22 cellular contexts compared by ENCODE assay signal in the genomic region with DNA sequence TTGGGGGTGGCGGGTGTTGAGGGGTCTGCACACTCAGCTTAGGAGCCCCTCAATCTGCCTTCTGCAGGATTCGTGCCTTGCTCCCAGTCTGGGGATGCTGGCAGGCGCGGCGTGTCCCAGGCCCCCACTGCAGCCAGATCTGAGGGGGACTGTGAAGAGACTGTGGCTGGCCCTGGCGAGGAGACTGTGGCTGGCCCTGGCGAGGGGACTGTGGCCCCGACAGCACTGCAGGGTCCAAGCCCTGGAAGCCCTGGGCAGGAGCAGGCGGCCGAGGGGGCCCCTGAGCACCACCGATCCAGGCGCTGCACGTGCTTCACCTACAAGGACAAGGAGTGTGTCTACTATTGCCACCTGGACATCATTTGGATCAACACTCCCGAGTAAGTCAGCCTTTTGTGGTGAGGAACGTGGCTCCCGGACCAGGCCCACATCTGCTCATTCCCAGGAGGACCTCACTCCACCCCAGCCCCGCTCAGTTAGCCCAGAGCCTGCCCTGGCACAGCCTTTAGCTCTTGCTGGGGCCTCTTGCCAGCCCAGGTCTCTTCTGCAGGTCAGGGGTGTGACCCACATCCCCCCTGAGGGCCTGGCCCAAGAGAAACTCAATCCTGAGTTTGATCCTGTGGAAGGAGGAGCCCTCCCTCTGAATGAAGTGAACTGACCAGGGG. TPM values are rescaled to one million over a fixed set of nuclear protein-coding genes. Genes with fewer than 3 reads are reported as not detected.
DNase-seq lines count a peak whose midpoint lies in the region; ATAC-seq and TF ChIP-seq lines count a peak whose summit lies in the region.
"Had no signal": no experiment of that assay in that cellular context is flagged by ENCODE, and none has a peak within 500 bp of the region (broad histone marks: within the 10 kb centered on the region; RNA-seq: fewer than 3 reads in every experiment).

No MANE protein-coding gene starts in this region.

- H3K4me1 ChIP-seq in endodermal cell (ENCODE audit: control insufficient read depth, insufficient read depth, low read length) (peaks cover 2% of the 10 kb centered on the region), mucosa of rectum (ENCODE audit: control insufficient read depth in 2 of 2, insufficient read depth in 2 of 2, low read length in 2 of 2) (peaks cover 6 to 13% of the 10 kb centered on the region in 2 donors), aorta (ENCODE audit: control insufficient read depth in 1 of 2, insufficient read depth in 2 of 2, low read length in 2 of 2) (no peaks in the 10 kb centered on the region)
- H3K4me1 ChIP-seq in CD8-positive, alpha-beta T cell (ENCODE audit: insufficient read depth, low read length), result peaks cover 7% of the 10 kb centered on the region
- H3K4me1 ChIP-seq: HAP-1 had no signal

- H3K36me3 ChIP-seq in endodermal cell (ENCODE audit: control insufficient read depth, insufficient read depth, low read length), result no peaks in the 10 kb centered on the region
- peaks cover 3 to 8% of the 10 kb centered on the region in 2 donors for H3K36me3 ChIP-seq in mucosa of rectum (ENCODE audit: control insufficient read depth in 2 of 2, insufficient read depth in 2 of 2, low read length in 2 of 2)
- H3K36me3 ChIP-seq in aorta (ENCODE audit: control insufficient read depth in 1 of 2, insufficient read depth in 2 of 2, low read length in 1 of 2), result no peaks in the 10 kb centered on the region
- no peaks in the 10 kb centered on the region for H3K36me3 ChIP-seq in CD8-positive, alpha-beta T cell (ENCODE audit: insufficient read depth, low read length)
- H3K36me3 ChIP-seq: HAP-1, MG63 had no signal

- no peak overlapping the region for H3K27ac ChIP-seq in endodermal cell (ENCODE audit: low read depth, low read length)
- H3K27ac ChIP-seq in mucosa of rectum (ENCODE audit: low read depth in 2 of 2, low read length in 2 of 2), result no peak overlapping the region
- H3K27ac ChIP-seq in aorta (ENCODE audit: low read depth in 1 of 2, low read length in 2 of 2), result no peak overlapping the region
- no peak overlapping the region for H3K27ac ChIP-seq in CD8-positive, alpha-beta T cell (ENCODE audit: low read depth, low read length)

- POLR2A ChIA-PET in CD8-positive, alpha-beta T cell (lab: Charles Lee), result no interaction called here

- no peaks in the 10 kb centered on the region for H3K9me3 Mint-ChIP-seq in endodermal cell
- no peaks in the 10 kb centered on the region for H3K9me3 Mint-ChIP-seq in CD8-positive, alpha-beta T cell

- H3K27ac Mint-ChIP-seq in T-helper 17 cell (no peak overlapping the region), endodermal cell (no peak overlapping the region)
- H3K27ac Mint-ChIP-seq in CD8-positive, alpha-beta T cell, result no peak overlapping the region

- H3K4me3 Mint-ChIP-seq in T-helper 17 cell (peak overlapping the region; percentile 19), endodermal cell (peak overlapping the region; percentile 48)
- H3K4me3 Mint-ChIP-seq in CD8-positive, alpha-beta T cell, result no peak overlapping the region

- 88 to 91% methylated on average over 11 to 17 of the region's 17 CpGs for whole genome bisulfite sequencing in endodermal cell (ENCODE audit: insufficient coverage in 1 of 2, insufficient read length in 1 of 2), 2 experiments
- WGBS in aorta, 2 donors, result 78 to 80% methylated on average over 17 of the region's 17 CpGs

- H3K27me3 ChIP-seq in endodermal cell (ENCODE audit: control insufficient read depth, insufficient read depth, low read length, poor library complexity, severe bottlenecking) (peaks cover 87% of the 10 kb centered on the region), mucosa of rectum (ENCODE audit: control insufficient read depth in 2 of 2, insufficient read depth in 2 of 2, low read length in 2 of 2) (peaks cover 0 to 5% of the 10 kb centered on the region in 2 donors), aorta (ENCODE audit: control insufficient read depth in 1 of 2, insufficient read depth in 2 of 2, low read length in 1 of 2) (no peaks in the 10 kb centered on the region)
- H3K27me3 ChIP-seq in CD8-positive, alpha-beta T cell (ENCODE audit: insufficient read depth, low read length), result peaks cover 6% of the 10 kb centered on the region

- intact Hi-C loops in aorta (cut with DNase I), result no loop called here
- intact Hi-C loops in CD8-positive, alpha-beta T cell (cut with DNase I, micrococcal nuclease), result no loop called here

- peaks cover 2% of the 10 kb centered on the region for H3K36me3 Mint-ChIP-seq in T-helper 17 cell (ENCODE audit: low read depth)
- H3K36me3 Mint-ChIP-seq in endodermal cell (ENCODE audit: low read depth), result no peaks in the 10 kb centered on the region
- H3K36me3 Mint-ChIP-seq in CD8-positive, alpha-beta T cell, result no peaks in the 10 kb centered on the region

- no peak overlapping the region for H3K4me3 ChIP-seq in endodermal cell (ENCODE audit: low read length)
- peak overlapping the region; percentile 61 to 72 for H3K4me3 ChIP-seq in mucosa of rectum (ENCODE audit: low read length in 2 of 2)
- no peak overlapping the region for H3K4me3 ChIP-seq in aorta (ENCODE audit: low read length in 2 of 2)
- H3K4me3 ChIP-seq in CD8-positive, alpha-beta T cell (ENCODE audit: low read depth, low read length), result no peak overlapping the region
- H3K4me3 ChIP-seq: HAP-1, MG63 had no signal

- H3K9ac ChIP-seq in endodermal cell (ENCODE audit: extremely low read depth, low read length, poor library complexity, severe bottlenecking) (no peak overlapping the region), mucosa of rectum (ENCODE audit: low read depth in 1 of 2, low read length in 2 of 2) (peak overlapping the region in 1 of 2 donors; percentile 76)

- peaks cover 7% of the 10 kb centered on the region for H3K4me1 Mint-ChIP-seq in T-helper 17 cell
- H3K4me1 Mint-ChIP-seq in endodermal cell, result peaks cover 3% of the 10 kb centered on the region
- peaks cover 22% of the 10 kb centered on the region for H3K4me1 Mint-ChIP-seq in CD8-positive, alpha-beta T cell (ENCODE audit: low read depth)

- CTCF ChIA-PET in CD8-positive, alpha-beta T cell (lab: Charles Lee), result no interaction called here

- TF ChIP-seq CTCF in endodermal cell (conservative IDR thresholded peaks at IDR 0.05), result no peak
- TF ChIP-seq CTCF in CD8-positive, alpha-beta T cell (IDR thresholded peaks at IDR 0.05), result no peak

- peaks cover 60% of the 10 kb centered on the region for H3K27me3 Mint-ChIP-seq in T-helper 17 cell
- H3K27me3 Mint-ChIP-seq in endodermal cell (ENCODE audit: insufficient read depth), result peaks cover 95% of the 10 kb centered on the region
- peaks cover 35% of the 10 kb centered on the region for H3K27me3 Mint-ChIP-seq in CD8-positive, alpha-beta T cell (ENCODE audit: low read depth)

- no peak for ATAC-seq in T-helper 17 cell
- peak; percentile 53 for ATAC-seq in aorta (ENCODE audit: low FRiP score)
- ATAC-seq in CD8-positive, alpha-beta T cell, result no peak
- ATAC-seq: PC-3 had no signal

- H3K9me3 ChIP-seq in T-helper 17 cell (ENCODE audit: control insufficient read depth, low read length, poor library complexity, severe bottlenecking) (no peaks in the 10 kb centered on the region), endodermal cell (ENCODE audit: control insufficient read depth, low read length) (no peaks in the 10 kb centered on the region), mucosa of rectum (ENCODE audit: control insufficient read depth in 2 of 2, low read length in 2 of 2) (no peaks in the 10 kb centered on the region), aorta (ENCODE audit: control insufficient read depth, low read length) (no peaks in the 10 kb centered on the region)
- H3K9me3 ChIP-seq in CD8-positive, alpha-beta T cell (ENCODE audit: low read length), result no peaks in the 10 kb centered on the region
- H3K9me3 ChIP-seq: HAP-1, MG63 had no signal

- DNase-seq in T-helper 17 cell (no peak), endodermal cell (no peak), aorta (no peak), DMS114 treated with DMSO at 0.1 percent for 48 hours (lab: John Stamatoyannopoulos, UW; ENCODE audit: unreplicated experiment) (no peak), GOT3 (lab: John Stamatoyannopoulos, UW) (no peak)
- DNase-seq in CD8-positive, alpha-beta T cell, result no peak
- DNase-seq: ACHN, C1 segment of cervical spinal cord, DND-41, Kasumi-1, MG63, NCI-H1048, NCI-H1436, NCI-H1930, NCI-H345, NCI-H524 treated with DMSO at 0.1 percent for 48 hours, PC-3, RPMI8226, SHP77 treated with DMSO at 0.1 percent for 48 hours had no signal

RNA-seq across cellular contexts. Expression of a gene that starts 1.1 kb away (rescaled TPM):
- total RNA-seq in T-helper 17 cell (1 to 10 TPM in 1 of 2 donors, under 1 TPM in 1; 0.92 to 1.0 TPM), endodermal cell (not detected), aorta (not detected)
- 0.68 TPM for polyA plus RNA-seq in endodermal cell (2013, experiment 1 of 2)
- 0.87 TPM for polyA plus RNA-seq in endodermal cell (2013, experiment 2 of 2)
- 1 to 10 TPM in 1 of 2 donors, not detected in 1; 6.9 TPM for polyA plus RNA-seq in aorta
- under 1 TPM in 1 of 2 experiments, not detected in 1; 0.14 TPM for total RNA-seq in CD8-positive, alpha-beta T cell
- total RNA-seq: G401, PC-3 had no signal

Comparison
In these comparisons a context has a peak if more than half of its experiments do, and no peak if none do; other contexts are left out.
1. H3K4me3 ChIP-seq: peak in mucosa of rectum (2 of 2); none in endodermal cell (single experiment), aorta (0 of 2) and CD8-positive, alpha-beta T cell (single experiment).